6 cellular contexts compared by ENCODE assay signal in the genomic region with DNA sequence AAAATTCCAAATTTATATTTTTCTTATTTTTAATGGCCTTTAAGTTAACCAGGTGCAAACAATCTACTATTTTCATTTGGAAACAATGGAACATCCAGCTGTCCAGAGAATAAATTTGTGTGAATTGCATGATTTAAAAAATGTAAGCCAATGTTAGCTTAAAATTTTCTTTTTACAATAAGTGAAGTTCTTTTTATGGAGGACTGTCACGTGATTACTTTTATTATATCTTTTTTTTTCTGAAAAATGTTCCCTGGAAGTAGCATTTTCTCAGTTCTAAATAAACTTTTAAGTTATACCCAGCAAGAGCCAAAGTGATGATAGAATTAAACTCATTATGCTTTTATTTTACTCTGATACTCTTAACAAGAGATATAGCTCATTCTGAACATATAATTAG.
"Had no signal": no experiment of that assay in that cellular context is flagged by ENCODE, and none has a peak within 500 bp of the region (broad histone marks: within the 10 kb centered on the region; RNA-seq: fewer than 3 reads in every experiment).

No MANE protein-coding gene starts in this region.

- FAIRE-seq: HTR-8/SVneo had no signal

- H3K9ac ChIP-seq: KMS-11 had no signal

- H3K4me2 ChIP-seq: KMS-11 had no signal

- H3K27ac ChIP-seq: HL-60, KMS-11 had no signal

- DNase-seq: IMR-90, KBM-7, KG1 had no signal
